8 cellular contexts compared by ENCODE assay signal in the genomic region with DNA sequence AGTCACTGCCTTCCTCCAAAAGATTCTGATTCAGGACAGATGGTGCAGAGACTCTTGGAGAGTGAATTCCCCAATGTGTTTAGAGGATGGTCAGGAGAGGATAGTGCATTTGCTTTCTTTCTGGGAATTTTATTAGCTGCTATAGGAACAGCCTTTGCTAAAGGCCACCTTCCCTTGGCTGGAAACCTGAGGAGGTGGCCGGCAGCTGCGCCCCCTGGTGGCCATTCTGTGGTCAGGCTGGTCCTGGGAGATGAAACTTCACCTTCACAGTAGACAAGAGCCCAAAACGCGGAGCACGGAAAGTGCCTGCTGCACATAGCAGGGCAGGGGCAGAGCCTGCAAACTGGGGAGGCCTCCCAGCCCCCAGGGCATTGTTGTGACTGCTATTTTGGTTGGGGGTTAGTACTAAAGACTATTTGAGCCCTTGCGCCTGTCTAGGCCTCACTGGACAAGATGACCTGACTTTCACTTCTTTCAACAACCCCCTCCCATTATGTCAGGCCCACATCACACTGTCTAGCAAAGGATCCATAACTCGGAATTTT. TPM values are rescaled to one million over a fixed set of nuclear protein-coding genes. Genes with fewer than 3 reads are reported as not detected.
DNase-seq lines count a peak whose midpoint lies in the region; ATAC-seq and TF ChIP-seq lines count a peak whose summit lies in the region.

No MANE protein-coding gene starts in this region.

- no peak for DNase-seq in AG09319 (ENCODE audit: extremely low read depth, low read depth)
- peak; percentile 30 for DNase-seq in NCI-H1092 treated with DMSO at 0.1 percent for 48 hours (lab: John Stamatoyannopoulos, UW)
- peak; percentile 44 to 49 for DNase-seq in activated CD4-positive, alpha-beta T cell treated with anti-CD3 and anti-CD28 coated beads for 24 hours (ENCODE audit: low read depth in 2 of 2)
- peak; percentile 81 for DNase-seq in cerebellar cortex (ENCODE audit: low spot score)
- DNase-seq in left lobe of liver (ENCODE audit: low spot score): peak; percentile 78
- peak; percentile 48 to 67 for DNase-seq in stimulated activated CD4-positive, alpha-beta T cell treated with anti-CD3 and anti-CD28 coated beads, Interleukin-4, amount 100 ng/mL, for 4 hours
- DNase-seq in middle frontal gyrus (ENCODE audit: extremely low spot score, low spot score): no peak

- peak; percentile 72 for ATAC-seq in GM18867 (IDR thresholded peaks at IDR 0.05; ENCODE audit: unreplicated experiment)
- peak; percentile 70 for ATAC-seq in left lobe of liver

- TF ChIP-seq CTCF in AG09319 (IDR thresholded peaks at IDR 0.05; ENCODE audit: low read depth, low read length): peak; percentile 97

RNA-seq across cellular contexts. Expression of a gene that starts 34.3 kb away (rescaled TPM):
- 14.2 TPM for total RNA-seq in left lobe of liver

RNA-seq across cellular contexts. Expression of a gene that starts 43.2 kb away (rescaled TPM):
- total RNA-seq in left lobe of liver: 14.4 TPM

RNA-seq across cellular contexts. Expression of a gene that starts 45.0 kb away (rescaled TPM):
- total RNA-seq in left lobe of liver: 27.0 TPM

RNA-seq across cellular contexts. Expression of a gene that starts 53.0 kb away (rescaled TPM):
- total RNA-seq in left lobe of liver: 29.2 TPM

Comparison
In these comparisons a context has a peak if more than half of its experiments do, and no peak if none do; other contexts are left out.
1. DNase-seq: peak in NCI-H1092 treated with DMSO at 0.1 percent for 48 hours (single experiment), activated CD4-positive, alpha-beta T cell treated with anti-CD3 and anti-CD28 coated beads for 24 hours (2 of 2), cerebellar cortex (single experiment), left lobe of liver (single experiment) and stimulated activated CD4-positive, alpha-beta T cell treated with anti-CD3 and anti-CD28 coated beads, Interleukin-4, amount 100 ng/mL, for 4 hours (2 of 2); none in AG09319 (single experiment) and middle frontal gyrus (single experiment).